In genomic region chr3:42850263-42850662, GRCh38 we compare ENCODE assay signal across 17 cellular contexts. TPM values are rescaled to one million over a fixed set of nuclear protein-coding genes. Genes with fewer than 3 reads are reported as not detected.
DNase-seq lines count a peak whose midpoint lies in the region; ATAC-seq and TF ChIP-seq lines count a peak whose summit lies in the region.
"Had no signal": no experiment of that assay in that cellular context is flagged by ENCODE, and none has a peak within 500 bp of the region (broad histone marks: within the 10 kb centered on the region; RNA-seq: fewer than 3 reads in every experiment).

No MANE protein-coding gene starts in this region.

- H3K27me3 ChIP-seq in right atrium auricular region (no peaks in the 10 kb centered on the region), vagina (no peaks in the 10 kb centered on the region)
- H3K27me3 ChIP-seq: BLaER1 treated with 17β-estradiol and CSF1 and Interleukin-3, amounts not matched to agents 10 nM and 100 nM had no signal

- H3K36me3 Mint-ChIP-seq in stimulated activated effector memory CD8-positive, alpha-beta T cell treated with anti-CD3 and anti-CD28 coated beads, Interleukin-12 subunit alpha, Interleukin-12 subunit beta, amount 100 ng/mL, for 72 hours: no peaks in the 10 kb centered on the region
- H3K36me3 Mint-ChIP-seq: CD8-positive, alpha-beta T cell had no signal

- intact Hi-C loops in Right ventricle myocardium inferior (cut with DNase I): no loop called here
- intact Hi-C loops in vagina (cut with DNase I): no loop called here

- H3K27ac ChIP-seq in right atrium auricular region (peak overlapping the region in 1 of 2 donors; percentile 51), vagina (no peak overlapping the region)
- H3K27ac ChIP-seq: BLaER1 treated with 17β-estradiol and CSF1 and Interleukin-3, amounts not matched to agents 10 nM and 100 nM had no signal

- H3K4me1 Mint-ChIP-seq in stimulated activated effector memory CD8-positive, alpha-beta T cell treated with anti-CD3 and anti-CD28 coated beads, Interleukin-12 subunit alpha, Interleukin-12 subunit beta, amount 100 ng/mL, for 72 hours: peaks cover 15% of the 10 kb centered on the region

- H3K36me3 ChIP-seq in right atrium auricular region (no peaks in the 10 kb centered on the region), vagina (no peaks in the 10 kb centered on the region)
- H3K36me3 ChIP-seq: BLaER1 treated with 17β-estradiol and CSF1 and Interleukin-3, amounts not matched to agents 10 nM and 100 nM had no signal

- no peak for TF ChIP-seq CTCF in right atrium auricular region (IDR thresholded peaks at IDR 0.05)
- no peak for TF ChIP-seq CTCF in vagina (IDR thresholded peaks at IDR 0.05)

- H3K9me3 Mint-ChIP-seq in stimulated activated effector memory CD8-positive, alpha-beta T cell treated with anti-CD3 and anti-CD28 coated beads, Interleukin-12 subunit alpha, Interleukin-12 subunit beta, amount 100 ng/mL, for 72 hours: no peaks in the 10 kb centered on the region
- H3K9me3 Mint-ChIP-seq: CD8-positive, alpha-beta T cell had no signal

- in situ Hi-C loops in KBM-7 (cut with MboI; ENCODE audit: low pct_unique_long_range_greater_than_20kb, low sequenced_read_pairs): no loop called here

- no peak overlapping the region for H3K27ac Mint-ChIP-seq in stimulated activated effector memory CD8-positive, alpha-beta T cell treated with anti-CD3 and anti-CD28 coated beads, Interleukin-12 subunit alpha, Interleukin-12 subunit beta, amount 100 ng/mL, for 72 hours
- H3K27ac Mint-ChIP-seq: CD8-positive, alpha-beta T cell had no signal

- DNase-seq in right atrium auricular region (ENCODE audit: low spot score) (peak; percentile 34), Right ventricle myocardium inferior (ENCODE audit: missing footprints) (no peak), islet precursor cell (peak; percentile 24), vagina (ENCODE audit: extremely low spot score in 2 of 2) (peak; percentile 44 to 84), germinal center (ENCODE audit: low spot score) (no peak), NCI-H146 treated with DMSO at 0.1 percent for 48 hours (lab: John Stamatoyannopoulos, UW; ENCODE audit: unreplicated experiment) (no peak), KBM-7 (no peak)
- DNase-seq in stimulated activated effector memory CD8-positive, alpha-beta T cell treated with anti-CD3 and anti-CD28 coated beads, Interleukin-12 subunit alpha, Interleukin-12 subunit beta, amount 100 ng/mL, for 72 hours (ENCODE audit: low spot score in 2 of 2): no peak
- DNase-seq: 8988T; Calu3; CD8-positive, alpha-beta T cell; DMS79 treated with DMSO at 0.1 percent for 48 hours; GF-D8; GOT3; H7 had no signal

- ATAC-seq in Right ventricle myocardium inferior: no peak
- ATAC-seq in stimulated activated effector memory CD8-positive, alpha-beta T cell treated with anti-CD3 and anti-CD28 coated beads, Interleukin-12 subunit alpha, Interleukin-12 subunit beta, amount 100 ng/mL, for 72 hours: peak; percentile 11
- ATAC-seq: CD8-positive, alpha-beta T cell had no signal

- no peaks in the 10 kb centered on the region for H3K9me3 ChIP-seq in right atrium auricular region
- no peaks in the 10 kb centered on the region for H3K9me3 ChIP-seq in vagina
- H3K9me3 ChIP-seq: BLaER1 treated with 17β-estradiol and CSF1 and Interleukin-3, amounts not matched to agents 10 nM and 100 nM had no signal

- H3K4me3 ChIP-seq in right atrium auricular region (no peak overlapping the region), vagina (no peak overlapping the region)
- H3K4me3 ChIP-seq: BLaER1 treated with 17β-estradiol and CSF1 and Interleukin-3, amounts not matched to agents 10 nM and 100 nM had no signal

- H3K4me3 Mint-ChIP-seq in stimulated activated effector memory CD8-positive, alpha-beta T cell treated with anti-CD3 and anti-CD28 coated beads, Interleukin-12 subunit alpha, Interleukin-12 subunit beta, amount 100 ng/mL, for 72 hours: no peak overlapping the region
- H3K4me3 Mint-ChIP-seq: CD8-positive, alpha-beta T cell had no signal

- H3K4me1 ChIP-seq in right atrium auricular region (peaks cover 0 to 20% of the 10 kb centered on the region in 2 donors), vagina (peaks cover 11% of the 10 kb centered on the region)

- TF ChIP-seq POLR2A in vagina (IDR thresholded peaks at IDR 0.05): no peak

RNA-seq across cellular contexts. Expression of gene CYP8B1, which starts 25.4 kb away (rescaled TPM):
- total RNA-seq in right atrium auricular region (not detected), Right ventricle myocardium inferior (not detected), vagina (not detected)
- total RNA-seq: A673; Calu3; CD8-positive, alpha-beta T cell; H7 had no signal

RNA-seq across cellular contexts. Expression of gene ACKR2, which starts 41.0 kb away (rescaled TPM):
- total RNA-seq in right atrium auricular region (1 to 10 TPM in 1 of 2 donors, under 1 TPM in 1; 0.78 to 6.2 TPM), Right ventricle myocardium inferior (0.89 TPM), vagina (7.9 TPM)
- total RNA-seq: A673, H7 had no signal

RNA-seq across cellular contexts. Expression of gene HIGD1A, which starts 46.0 kb away (rescaled TPM):
- total RNA-seq in right atrium auricular region (100 to 1,000 TPM; 213 to 299 TPM), Right ventricle myocardium inferior (335 TPM), vagina (173 TPM)

RNA-seq across cellular contexts. Expression of gene ZNF662, which starts 55.7 kb away (rescaled TPM):
- total RNA-seq in right atrium auricular region (1 to 10 TPM; 1.7 to 2.7 TPM), Right ventricle myocardium inferior (4.1 TPM), vagina (6.6 TPM)
- total RNA-seq: A673, H7 had no signal

Comparison
In these comparisons a context has a peak if more than half of its experiments do, and no peak if none do; other contexts are left out.
1. DNase-seq: peak in right atrium auricular region (single experiment), islet precursor cell (single experiment) and vagina (2 of 2); none in Right ventricle myocardium inferior (single experiment), stimulated activated effector memory CD8-positive, alpha-beta T cell treated with anti-CD3 and anti-CD28 coated beads, Interleukin-12 subunit alpha, Interleukin-12 subunit beta, amount 100 ng/mL, for 72 hours (0 of 2), germinal center (single experiment), NCI-H146 treated with DMSO at 0.1 percent for 48 hours (single experiment) and KBM-7 (single experiment).